10 cellular contexts compared by ENCODE assay signal in genomic region chr12:69471667-69472385, GRCh38. TPM values are rescaled to one million over a fixed set of nuclear protein-coding genes. Genes with fewer than 3 reads are reported as not detected.
DNase-seq lines count a peak whose midpoint lies in the region; ATAC-seq, FAIRE-seq and TF ChIP-seq lines count a peak whose summit lies in the region.
"Had no signal": no experiment of that assay in that cellular context is flagged by ENCODE, and none has a peak within 500 bp of the region (broad histone marks: within the 10 kb centered on the region; RNA-seq: fewer than 3 reads in every experiment).

No MANE protein-coding gene starts in this region.

- no peaks in the 10 kb centered on the region for H3K27me3 Mint-ChIP-seq in CD4-positive, alpha-beta memory T cell
- no peaks in the 10 kb centered on the region for H3K27me3 Mint-ChIP-seq in dendritic cell treated with granulocyte-macrophage colony-stimulating factor and Interleukin-4, amounts not matched to agents 40 ng/mL and 50 ng/mL, for 4 days
- no peaks in the 10 kb centered on the region for H3K27me3 Mint-ChIP-seq in nephron progenitor cell (ENCODE audit: low read depth, poor library complexity)

- peaks cover 0 to 9% of the 10 kb centered on the region in 2 donors for H3K36me3 Mint-ChIP-seq in CD4-positive, alpha-beta memory T cell
- H3K36me3 Mint-ChIP-seq in dendritic cell treated with granulocyte-macrophage colony-stimulating factor and Interleukin-4, amounts not matched to agents 40 ng/mL and 50 ng/mL, for 4 days (ENCODE audit: low read depth) = peaks cover 27% of the 10 kb centered on the region
- peaks cover 5% of the 10 kb centered on the region for H3K36me3 Mint-ChIP-seq in nephron progenitor cell (ENCODE audit: low read depth)

- DNase-seq in CD4-positive, alpha-beta memory T cell = no peak
- no peak for DNase-seq in MM.1S
- DNase-seq in nephron progenitor cell = no peak
- DNase-seq in frontal cortex (ENCODE audit: low spot score in 2 of 2) = no peak
- no peak for DNase-seq in RCC 7860 (ENCODE audit: low spot score)
- DNase-seq: activated CD4-positive, alpha-beta T cell treated with anti-CD3 and anti-CD28 coated beads for 1 hour; islet precursor cell had no signal

- H3K4me3 Mint-ChIP-seq in CD4-positive, alpha-beta memory T cell = peak overlapping the region; percentile 93 to 99 (median 98)
- H3K4me3 Mint-ChIP-seq in dendritic cell treated with granulocyte-macrophage colony-stimulating factor and Interleukin-4, amounts not matched to agents 40 ng/mL and 50 ng/mL, for 4 days = peak overlapping the region; percentile 98
- peak overlapping the region; percentile 97 for H3K4me3 Mint-ChIP-seq in nephron progenitor cell

- no peak for ATAC-seq in HG02571 (IDR thresholded peaks at IDR 0.05; ENCODE audit: unreplicated experiment)
- no peak for ATAC-seq in HG03280 (IDR thresholded peaks at IDR 0.05; ENCODE audit: unreplicated experiment)

- CTCF ChIA-PET in CD4-positive, alpha-beta memory T cell (lab: Charles Lee; ENCODE audit: partially characterized antibody) = no interaction called here

- TF ChIP-seq CTCF in MM.1S (IDR thresholded peaks at IDR 0.05; ENCODE audit: low read length) (no peak), nephron progenitor cell (IDR thresholded peaks at IDR 0.05) (no peak)

- FAIRE-seq in frontal cortex (lab: Jason Lieb, UNC) (no peak), RCC 7860 (lab: Jason Lieb, UNC) (no peak)

- H3F3A ChIP-seq in MM.1S (ENCODE audit: insufficient read depth, low read length) = no peaks in the 10 kb centered on the region

- POLR2A ChIA-PET in CD4-positive, alpha-beta memory T cell (lab: Charles Lee; ENCODE audit: partially characterized antibody) = interaction anchor here (2.8 kb wide), 1 partner anchor 141 kb away, joined by 27 read pairs; no protein-coding TSS in a partner anchor

- no peak overlapping the region for H2AFZ ChIP-seq in MM.1S (ENCODE audit: low read length)

- peak overlapping the region in 5 of 7 donors; percentile 26 to 91 (median 74) for H3K27ac Mint-ChIP-seq in CD4-positive, alpha-beta memory T cell
- peak overlapping the region; percentile 98 for H3K27ac Mint-ChIP-seq in dendritic cell treated with granulocyte-macrophage colony-stimulating factor and Interleukin-4, amounts not matched to agents 40 ng/mL and 50 ng/mL, for 4 days
- no peak overlapping the region for H3K27ac Mint-ChIP-seq in nephron progenitor cell

- H3K9me3 Mint-ChIP-seq in CD4-positive, alpha-beta memory T cell = no peaks in the 10 kb centered on the region
- H3K9me3 Mint-ChIP-seq in dendritic cell treated with granulocyte-macrophage colony-stimulating factor and Interleukin-4, amounts not matched to agents 40 ng/mL and 50 ng/mL, for 4 days = no peaks in the 10 kb centered on the region
- no peaks in the 10 kb centered on the region for H3K9me3 Mint-ChIP-seq in nephron progenitor cell

- H3K4me1 Mint-ChIP-seq in CD4-positive, alpha-beta memory T cell = peaks cover 41 to 66% (median 53%) of the 10 kb centered on the region in 4 donors
- peaks cover 55% of the 10 kb centered on the region for H3K4me1 Mint-ChIP-seq in dendritic cell treated with granulocyte-macrophage colony-stimulating factor and Interleukin-4, amounts not matched to agents 40 ng/mL and 50 ng/mL, for 4 days (ENCODE audit: low read depth)
- H3K4me1 Mint-ChIP-seq in nephron progenitor cell = peaks cover 71% of the 10 kb centered on the region

- H3K4me3 ChIP-seq in CD4-positive, alpha-beta memory T cell (ENCODE audit: low read length in 2 of 2) = no peak overlapping the region
- peak overlapping the region; percentile 87 for H3K4me3 ChIP-seq in MM.1S (ENCODE audit: low read length)

- no peaks in the 10 kb centered on the region for H3K9me3 ChIP-seq in CD4-positive, alpha-beta memory T cell (ENCODE audit: control insufficient read depth in 1 of 2, low read length in 2 of 2)
- no peaks in the 10 kb centered on the region for H3K9me3 ChIP-seq in MM.1S (replicated peaks; ENCODE audit: insufficient read depth, low read length)

- peaks cover 66% of the 10 kb centered on the region for H3K79me2 ChIP-seq in MM.1S (ENCODE audit: low read length)

- H3K9ac ChIP-seq in MM.1S (ENCODE audit: low read length) = peak overlapping the region; percentile 89; the same call in 1 of the 2 replicates

- intact Hi-C loops in CD4-positive, alpha-beta memory T cell (cut with micrococcal nuclease) = loop anchor here (5.0 to 10.0 kb wide), 2 partner anchors 137 to 265 kb away; partner anchors contain the start of gene RAB3IP
- intact Hi-C loops in dendritic cell treated with granulocyte-macrophage colony-stimulating factor and Interleukin-4, amounts not matched to agents 40 ng/mL and 50 ng/mL, for 4 days (cut with micrococcal nuclease) = loop anchor here (5.0 kb wide), 1 partner anchor 90 kb away; no protein-coding TSS in a partner anchor

- peaks cover 52% of the 10 kb centered on the region for H3K4me1 ChIP-seq in CD4-positive, alpha-beta memory T cell (ENCODE audit: insufficient read depth, low read length)
- peaks cover 18% of the 10 kb centered on the region for H3K4me1 ChIP-seq in MM.1S (ENCODE audit: low read length)

- H3K9me2 ChIP-seq in MM.1S (replicated peaks; ENCODE audit: insufficient read depth, low read length) = no peaks in the 10 kb centered on the region

- peaks cover 15% of the 10 kb centered on the region for H4K20me1 ChIP-seq in MM.1S (ENCODE audit: insufficient read depth, low read length)

- no peaks in the 10 kb centered on the region for H3K27me3 ChIP-seq in CD4-positive, alpha-beta memory T cell (ENCODE audit: insufficient read depth, low read length)
- H3K27me3 ChIP-seq in MM.1S (replicated peaks; ENCODE audit: insufficient read depth, low read length) = no peaks in the 10 kb centered on the region

- H3K4me2 ChIP-seq in MM.1S (ENCODE audit: low read depth, low read length) = peak overlapping the region; percentile 66

- H3K36me3 ChIP-seq in CD4-positive, alpha-beta memory T cell (ENCODE audit: insufficient read depth, low read length) = no peaks in the 10 kb centered on the region
- H3K36me3 ChIP-seq in MM.1S (replicated peaks; ENCODE audit: insufficient read depth, low read length) = no peaks in the 10 kb centered on the region

- peak overlapping the region; percentile 89 for H3K27ac ChIP-seq in CD4-positive, alpha-beta memory T cell (ENCODE audit: low read depth, low read length)
- no peak overlapping the region for H3K27ac ChIP-seq in MM.1S (ENCODE audit: low read length)

RNA-seq across cellular contexts. Expression of gene FRS2, which starts 1.6 kb away (rescaled TPM):
- total RNA-seq in CD4-positive, alpha-beta memory T cell = 10 to 100 TPM; 21.2 to 22.2 TPM
- polyA plus RNA-seq in CD4-positive, alpha-beta memory T cell = 1 to 10 TPM; 8.6 to 9.3 TPM
- total RNA-seq in frontal cortex = 55.4 TPM
